Comparison of ENCODE assay signal across 22 cellular contexts in the genomic region with DNA sequence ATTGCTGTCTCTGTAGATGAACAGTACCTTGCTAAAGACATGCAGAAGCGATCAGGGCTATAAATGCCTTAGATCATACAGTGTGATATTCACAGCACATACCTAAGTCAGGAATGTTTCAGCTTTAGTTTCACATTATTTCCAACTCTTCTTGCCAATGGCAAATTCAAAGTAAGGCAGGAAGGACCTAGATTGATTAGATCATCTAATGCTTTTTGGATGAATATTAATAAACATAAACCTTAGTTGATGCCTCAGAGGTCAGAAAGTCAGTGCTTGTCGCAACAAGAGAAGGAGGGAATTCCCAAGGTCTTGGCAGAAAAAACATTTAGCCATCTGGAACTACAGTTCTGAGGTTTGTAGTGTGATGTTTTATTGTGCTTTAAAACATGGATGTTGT.
DNase-seq lines count a peak whose midpoint lies in the region; ATAC-seq, FAIRE-seq and TF ChIP-seq lines count a peak whose summit lies in the region.
"Had no signal": no experiment of that assay in that cellular context is flagged by ENCODE, and none has a peak within 500 bp of the region (broad histone marks: within the 10 kb centered on the region; RNA-seq: fewer than 3 reads in every experiment).

No MANE protein-coding gene starts in this region.

- peak overlapping the region; percentile 48 for H3K27ac ChIP-seq in GM23248
- peak overlapping the region; percentile 81 for H3K27ac ChIP-seq in astrocyte (ENCODE audit: low read depth, low read length)
- H3K27ac ChIP-seq in sigmoid colon, result peak overlapping the region in 3 of 4 donors; percentile 4 to 49 (median 33)
- H3K27ac ChIP-seq: esophagus squamous epithelium, right atrium auricular region, WERI-Rb-1 had no signal

- H3K4me1 ChIP-seq in GM23248 (ENCODE audit: insufficient read depth) (peaks cover 32% of the 10 kb centered on the region), astrocyte (ENCODE audit: insufficient read depth, low read length) (peaks cover 21% of the 10 kb centered on the region), sigmoid colon (peaks cover 0 to 21% (median 8%) of the 10 kb centered on the region in 4 donors)
- H3K4me1 ChIP-seq: HAP-1 had no signal

- no peaks in the 10 kb centered on the region for H3K9me2 ChIP-seq in GM23248 (ENCODE audit: insufficient read depth)

- peak overlapping the region; percentile 27 for H3K27ac Mint-ChIP-seq in astrocyte (ENCODE audit: unreplicated experiment)
- H3K27ac Mint-ChIP-seq: CD4-positive, CD25-positive, alpha-beta regulatory T cell; nephron progenitor cell; T-cell had no signal

- H3K36me3 Mint-ChIP-seq in astrocyte (ENCODE audit: low read depth, unreplicated experiment), result no peaks in the 10 kb centered on the region
- H3K36me3 Mint-ChIP-seq: CD4-positive, CD25-positive, alpha-beta regulatory T cell; T-cell had no signal

- peak overlapping the region; percentile 64 for H3K4me2 ChIP-seq in GM23248 (ENCODE audit: unreplicated experiment)
- H3K4me2 ChIP-seq in astrocyte (ENCODE audit: low read length), result peak overlapping the region; percentile 35

- no peak for TF ChIP-seq POLR2A in sigmoid colon (IDR thresholded peaks at IDR 0.05)

- H3K36me3 ChIP-seq in GM23248 (ENCODE audit: low read depth) (no peaks in the 10 kb centered on the region), astrocyte (ENCODE audit: insufficient read depth, low read length) (no peaks in the 10 kb centered on the region), sigmoid colon (no peaks in the 10 kb centered on the region)
- H3K36me3 ChIP-seq: esophagus squamous epithelium, HAP-1, right atrium auricular region, WERI-Rb-1 had no signal

- H3K4me3 Mint-ChIP-seq in astrocyte (ENCODE audit: unreplicated experiment), result no peak overlapping the region
- H3K4me3 Mint-ChIP-seq: CD4-positive, CD25-positive, alpha-beta regulatory T cell; nephron progenitor cell; T-cell had no signal

- DNase-seq in GM23248 (peak; percentile 71), astrocyte (ENCODE audit: low read depth) (peak; percentile 92), fibroblast of villous mesenchyme (ENCODE audit: low read depth) (peak; percentile 88), sigmoid colon (no peak)
- DNase-seq in activated naive CD4-positive, alpha-beta T cell (lab: John Stamatoyannopoulos, UW), result no peak
- DNase-seq: activated CD8-positive, alpha-beta memory T cell treated with anti-CD3 and anti-CD28 coated beads for 24 hours; amygdala; CD4-positive, CD25-positive, alpha-beta regulatory T cell; cortex of kidney; esophagus squamous epithelium; NCI-H1092; nephron progenitor cell; stimulated activated CD4-positive, alpha-beta T cell treated with anti-CD3 and anti-CD28 coated beads, Interleukin-2, amount 100 ng/mL, for 48 hours; T-cell; WERI-Rb-1 had no signal

- no peaks in the 10 kb centered on the region for H3K79me2 ChIP-seq in GM23248 (ENCODE audit: insufficient read depth)
- H3K79me2 ChIP-seq in astrocyte (ENCODE audit: insufficient read depth, low read length), result no peaks in the 10 kb centered on the region

- peaks cover 31% of the 10 kb centered on the region for H3F3A ChIP-seq in GM23248 (ENCODE audit: insufficient read depth)

- TF ChIP-seq EP300 in sigmoid colon (IDR thresholded peaks at IDR 0.05), result no peak

- no peaks in the 10 kb centered on the region for H4K20me1 ChIP-seq in GM23248 (ENCODE audit: insufficient read depth)
- H4K20me1 ChIP-seq in astrocyte (ENCODE audit: insufficient read depth, low read length), result no peaks in the 10 kb centered on the region

- H3K9me3 Mint-ChIP-seq in astrocyte (ENCODE audit: unreplicated experiment), result no peaks in the 10 kb centered on the region
- H3K9me3 Mint-ChIP-seq: nephron progenitor cell, T-cell had no signal

- no peak for ATAC-seq in GM18867 (IDR thresholded peaks at IDR 0.05; ENCODE audit: unreplicated experiment)
- ATAC-seq in HG03469 (IDR thresholded peaks at IDR 0.05; ENCODE audit: unreplicated experiment), result no peak
- no peak for ATAC-seq in HG03342 (IDR thresholded peaks at IDR 0.05; ENCODE audit: unreplicated experiment)
- ATAC-seq: T-cell had no signal

- H3K9me3 ChIP-seq in GM23248 (ENCODE audit: low read depth) (no peaks in the 10 kb centered on the region), astrocyte (ENCODE audit: insufficient read depth, low read depth, low read length) (no peaks in the 10 kb centered on the region), sigmoid colon (no peaks in the 10 kb centered on the region)
- H3K9me3 ChIP-seq: esophagus squamous epithelium, HAP-1, right atrium auricular region had no signal

- no peak overlapping the region for H3K9ac ChIP-seq in GM23248
- peak overlapping the region; percentile 75 for H3K9ac ChIP-seq in astrocyte (ENCODE audit: low read length)

- no peaks in the 10 kb centered on the region for H3K27me3 ChIP-seq in GM23248 (replicated peaks; ENCODE audit: insufficient read depth)
- H3K27me3 ChIP-seq in astrocyte (ENCODE audit: insufficient read depth, low read length), result no peaks in the 10 kb centered on the region
- no peaks in the 10 kb centered on the region for H3K27me3 ChIP-seq in sigmoid colon
- H3K27me3 ChIP-seq: esophagus squamous epithelium, right atrium auricular region had no signal

- H3K4me1 Mint-ChIP-seq in astrocyte (ENCODE audit: low read depth, unreplicated experiment), result peaks cover 28% of the 10 kb centered on the region
- H3K4me1 Mint-ChIP-seq: nephron progenitor cell had no signal

- FAIRE-seq in astrocyte (lab: Jason Lieb, UNC), result peak; percentile 62
- FAIRE-seq: GM12891, RCC 7860 had no signal

- in situ Hi-C loops in GM23248 (cut with MboI), result no loop called here

- no peaks in the 10 kb centered on the region for H3K27me3 Mint-ChIP-seq in astrocyte (ENCODE audit: low read depth, unreplicated experiment)
- H3K27me3 Mint-ChIP-seq: CD4-positive, CD25-positive, alpha-beta regulatory T cell; T-cell had no signal

- 36 to 41% methylated on average over 2 of the region's 2 CpGs for WGBS in GM23248 (ENCODE audit: low coverage in 1 of 2, low lambda C conversion rate in 2 of 2, missing lambda C conversion rate in 2 of 2), 2 experiments
- WGBS in sigmoid colon, 2 donors, result 79 to 85% methylated on average over 2 of the region's 2 CpGs

- H3K4me3 ChIP-seq in GM23248, result no peak overlapping the region
- no peak overlapping the region for H3K4me3 ChIP-seq in astrocyte (ENCODE audit: insufficient read depth, low read depth, low read length)
- H3K4me3 ChIP-seq in fibroblast of villous mesenchyme (ENCODE audit: low read depth, low read length), result no peak overlapping the region
- no peak overlapping the region for H3K4me3 ChIP-seq in sigmoid colon
- H3K4me3 ChIP-seq: esophagus squamous epithelium, HAP-1, right atrium auricular region had no signal

- no peak for TF ChIP-seq CTCF in astrocyte (IDR thresholded peaks at IDR 0.05; ENCODE audit: insufficient read depth, low read depth, low read length)
- TF ChIP-seq CTCF in fibroblast of villous mesenchyme (IDR thresholded peaks at IDR 0.05; ENCODE audit: insufficient read depth, low read depth, low read length), result no peak
- TF ChIP-seq CTCF in sigmoid colon (IDR thresholded peaks at IDR 0.05), result no peak

- intact Hi-C loops in sigmoid colon (cut with DNase I), result no loop called here

- H2AFZ ChIP-seq in GM23248, result no peak overlapping the region
- H2AFZ ChIP-seq in astrocyte (ENCODE audit: low read depth, low read length), result no peak overlapping the region

Comparison
In these comparisons a context has a peak if more than half of its experiments do, and no peak if none do; other contexts are left out.
1. DNase-seq: peak in GM23248 (single experiment), astrocyte (single experiment) and fibroblast of villous mesenchyme (single experiment); none in sigmoid colon (single experiment) and activated naive CD4-positive, alpha-beta T cell (0 of 4).
2. Peak in every context shown above with its lines, with median percentiles within 50 percentile points of each other: H3K27ac ChIP-seq.